1 cellular context compared by ENCODE assay signal in the genomic region with DNA sequence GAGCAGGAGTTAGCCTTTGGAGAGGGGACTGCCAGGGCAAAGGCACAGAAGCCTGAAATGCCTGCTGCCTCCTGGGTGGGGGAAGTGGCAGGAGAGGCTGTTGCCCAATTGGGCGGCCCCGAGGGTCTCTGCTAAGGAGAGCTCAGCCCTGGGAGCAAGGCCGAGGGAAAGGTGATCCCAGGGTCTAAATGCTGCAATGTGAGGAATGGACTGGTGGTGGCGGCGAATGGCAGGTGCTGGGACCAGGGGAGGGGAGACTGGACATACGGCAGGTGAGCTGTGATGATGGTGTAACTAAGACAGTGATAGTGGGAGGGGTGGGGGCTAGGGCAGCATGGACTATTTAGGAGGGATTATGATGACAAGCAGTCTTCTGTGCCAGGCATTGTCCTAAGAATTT.
TF ChIP-seq lines count a peak whose summit lies in the region.

No MANE protein-coding gene starts in this region.

TF ChIP-seq in Ishikawa, 13 proteins besides CTCF, POLR2A, EP300 and RAD21 (continued from another document):
- TF ChIP-seq, protein P1, sequence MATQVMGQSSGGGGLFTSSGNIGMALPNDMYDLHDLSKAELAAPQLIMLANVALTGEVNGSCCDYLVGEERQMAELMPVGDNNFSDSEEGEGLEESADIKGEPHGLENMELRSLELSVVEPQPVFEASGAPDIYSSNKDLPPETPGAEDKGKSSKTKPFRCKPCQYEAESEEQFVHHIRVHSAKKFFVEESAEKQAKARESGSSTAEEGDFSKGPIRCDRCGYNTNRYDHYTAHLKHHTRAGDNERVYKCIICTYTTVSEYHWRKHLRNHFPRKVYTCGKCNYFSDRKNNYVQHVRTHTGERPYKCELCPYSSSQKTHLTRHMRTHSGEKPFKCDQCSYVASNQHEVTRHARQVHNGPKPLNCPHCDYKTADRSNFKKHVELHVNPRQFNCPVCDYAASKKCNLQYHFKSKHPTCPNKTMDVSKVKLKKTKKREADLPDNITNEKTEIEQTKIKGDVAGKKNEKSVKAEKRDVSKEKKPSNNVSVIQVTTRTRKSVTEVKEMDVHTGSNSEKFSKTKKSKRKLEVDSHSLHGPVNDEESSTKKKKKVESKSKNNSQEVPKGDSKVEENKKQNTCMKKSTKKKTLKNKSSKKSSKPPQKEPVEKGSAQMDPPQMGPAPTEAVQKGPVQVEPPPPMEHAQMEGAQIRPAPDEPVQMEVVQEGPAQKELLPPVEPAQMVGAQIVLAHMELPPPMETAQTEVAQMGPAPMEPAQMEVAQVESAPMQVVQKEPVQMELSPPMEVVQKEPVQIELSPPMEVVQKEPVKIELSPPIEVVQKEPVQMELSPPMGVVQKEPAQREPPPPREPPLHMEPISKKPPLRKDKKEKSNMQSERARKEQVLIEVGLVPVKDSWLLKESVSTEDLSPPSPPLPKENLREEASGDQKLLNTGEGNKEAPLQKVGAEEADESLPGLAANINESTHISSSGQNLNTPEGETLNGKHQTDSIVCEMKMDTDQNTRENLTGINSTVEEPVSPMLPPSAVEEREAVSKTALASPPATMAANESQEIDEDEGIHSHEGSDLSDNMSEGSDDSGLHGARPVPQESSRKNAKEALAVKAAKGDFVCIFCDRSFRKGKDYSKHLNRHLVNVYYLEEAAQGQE (IDR thresholded peaks at IDR 0.05; ENCODE audit: low read depth) = no peak
- TF ChIP-seq ZBTB7A (IDR thresholded peaks at IDR 0.05; ENCODE audit: low read depth) = no peak
